ENCODE assay signal across 1 cellular context in genomic region chr4:165203541-165204461, GRCh38.
TF ChIP-seq lines count a peak whose summit lies in the region.

No MANE protein-coding gene starts in this region.

TF ChIP-seq in HCT116, 20 proteins besides CTCF, POLR2A, EP300 and RAD21 (continued from another document):
- TF ChIP-seq REST (IDR thresholded peaks at IDR 0.05; ENCODE audit: low read depth) = no peak
